Comparison of ENCODE assay signal across 8 cellular contexts in the genomic region with DNA sequence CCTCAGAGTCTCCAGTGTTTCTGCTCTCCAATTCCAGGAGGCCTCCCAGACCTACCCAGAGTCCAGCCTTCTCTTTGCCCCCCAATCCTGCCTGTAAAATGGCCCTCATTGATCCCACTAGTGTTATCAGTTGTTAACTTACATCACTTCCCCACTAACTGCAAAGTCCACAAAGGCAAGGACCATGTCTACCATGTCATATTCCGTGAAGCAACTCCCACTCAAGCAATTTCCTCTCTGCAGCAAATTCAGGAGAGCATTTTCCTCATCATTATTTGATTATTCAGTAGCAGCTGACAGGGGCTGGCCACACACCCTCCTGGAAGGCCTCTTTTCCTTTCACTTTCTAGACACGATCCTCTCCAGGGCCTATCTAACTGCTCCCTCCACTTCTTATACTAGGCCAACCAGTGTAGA.
DNase-seq lines count a peak whose midpoint lies in the region; ATAC-seq, FAIRE-seq and TF ChIP-seq lines count a peak whose summit lies in the region.

No MANE protein-coding gene starts in this region.

- H3K36me3 ChIP-seq in GM12878 (ENCODE audit: control insufficient read depth in 2 of 2, insufficient read depth in 2 of 2, low read length in 1 of 2) = no peaks in the 10 kb centered on the region; a peak in 1 of 4 replicates
- H3K36me3 ChIP-seq in muscle layer of duodenum (ENCODE audit: control insufficient read depth in 1 of 2, insufficient read depth in 2 of 2, low read length in 2 of 2) = no peaks in the 10 kb centered on the region
- H3K36me3 ChIP-seq in brain microvascular endothelial cell (replicated peaks) = no peaks in the 10 kb centered on the region

- intact Hi-C loops in GM12878 (cut with micrococcal nuclease; ENCODE audit: unreplicated experiment) = loop anchor here (2.0 kb wide), 1 partner anchor 15 kb away; no protein-coding TSS in a partner anchor

- H3K27me3 ChIP-seq in GM12878 (replicated peaks in 1 of 2; ENCODE audit: control insufficient read depth in 2 of 2, insufficient read depth in 2 of 2, low read length in 1 of 2) = no peaks in the 10 kb centered on the region
- H3K27me3 ChIP-seq in muscle layer of duodenum (ENCODE audit: low read depth, low read length) = no peaks in the 10 kb centered on the region
- no peaks in the 10 kb centered on the region for H3K27me3 ChIP-seq in brain microvascular endothelial cell (replicated peaks)

- H3K4me3 ChIP-seq in GM12878 (peak overlapping the region; percentile 47; the same call in 1 of the 2 replicates), muscle layer of duodenum (ENCODE audit: low read depth in 1 of 2, low read length in 2 of 2) (peak overlapping the region; percentile 0 to 38), brain microvascular endothelial cell (ENCODE audit: low read depth, low read length) (no peak overlapping the region)

- TF ChIP-seq RAD21 in GM12878 (IDR thresholded peaks at IDR 0.05; ENCODE audit: insufficient read depth, low read depth, low read length) = no peak

- DNase-seq in GM10266 (ENCODE audit: extremely low spot score) = peak; percentile 43
- no peak for DNase-seq in GM12878 (ENCODE audit: low read depth, low spot score)
- no peak for DNase-seq in RKO (ENCODE audit: low spot score)
- DNase-seq in brain microvascular endothelial cell = no peak
- no peak for DNase-seq in SKM-1 treated with dmso at 0.1 percent for 144 hours (lab: John Stamatoyannopoulos, UW; ENCODE audit: unreplicated experiment)
- DNase-seq in NCI-H69 (lab: John Stamatoyannopoulos, UW) = no peak

- FAIRE-seq in GM12878 (lab: Jason Lieb, UNC) = no peak

- H3K27ac ChIP-seq in GM12878 (ENCODE audit: control insufficient read depth, insufficient read depth) = peak overlapping the region; percentile 63
- peak overlapping the region; percentile 10 for H3K27ac ChIP-seq in muscle layer of duodenum (ENCODE audit: low read length)
- H3K27ac ChIP-seq in brain microvascular endothelial cell = no peak overlapping the region

- BruUV-seq in GM12878 (replicated peaks; lab: Mats Ljungman, UMichigan) = no TSS peak

- no peak overlapping the region for H2AFZ ChIP-seq in GM12878 (ENCODE audit: control insufficient read depth, low read depth, low read length)

- 35% methylated on average over 2 of the region's 2 CpGs for WGBS in GM12878 (ENCODE audit: insufficient coverage, insufficient replicate concordance, low lambda C conversion rate, missing lambda C conversion rate)

- POLR2A ChIA-PET in GM12878 (lab: Charles Lee) = interaction anchor here (1.0 to 5.0 kb wide), 7 partner anchors 10 to 102 kb away, joined by 3 to 40 read pairs (median 3); no protein-coding TSS in a partner anchor

- H3K9me3 ChIP-seq in GM12878 (replicated peaks; ENCODE audit: control insufficient read depth, insufficient read depth, low read length) (no peaks in the 10 kb centered on the region; the same call in 2 of the 3 replicates), muscle layer of duodenum (ENCODE audit: control insufficient read depth in 1 of 2, low read length in 2 of 2) (no peaks in the 10 kb centered on the region)

- TF ChIP-seq CTCF in GM10266 (IDR thresholded peaks at IDR 0.05; ENCODE audit: control insufficient read depth, insufficient read depth, low read depth, missing control alignments) (no peak), GM12878 (IDR thresholded peaks at IDR 0.05 in 2 of 3, conservative IDR thresholded peaks at IDR 0.05 in 1 of 3; ENCODE audit: control insufficient read depth in 2 of 3, extremely low read depth in 1 of 3, insufficient read depth in 1 of 3, low read depth in 3 of 3, low read length in 3 of 3) (no peak), brain microvascular endothelial cell (IDR thresholded peaks at IDR 0.05; ENCODE audit: low read depth, low read length, missing control alignments) (no peak)

- no peak for TF ChIP-seq EP300 in GM12878 (IDR thresholded peaks at IDR 0.05; ENCODE audit: borderline replicate concordance in 1 of 2, control insufficient read depth in 1 of 2, low read depth in 2 of 2, low read length in 2 of 2)

- H3K4me1 ChIP-seq in GM12878 (ENCODE audit: control insufficient read depth, insufficient read depth, low read length) = peaks cover 67% of the 10 kb centered on the region
- H3K4me1 ChIP-seq in muscle layer of duodenum (ENCODE audit: control insufficient read depth in 1 of 2, insufficient read depth in 2 of 2, low read length in 2 of 2) = peaks cover 46 to 67% of the 10 kb centered on the region in 2 donors

- in situ Hi-C loops in GM12878 (cut with MboI) (no loop called here), brain microvascular endothelial cell (cut with HindIII; ENCODE audit: low pct_ligation_motif_present, low sequenced_read_pairs) (no loop called here)

- H3K79me2 ChIP-seq in GM12878 (ENCODE audit: control insufficient read depth, insufficient read depth, low read length) = peaks cover 85% of the 10 kb centered on the region

- RAD21 ChIA-PET in GM12878 (lab: Charles Lee; ENCODE audit: unreplicated experiment) = interaction anchor here (0.7 to 19.8 kb wide), 6 partner anchors 18 to 191 kb away, joined by 3 to 384 read pairs (median 4); no protein-coding TSS in a partner anchor

- ATAC-seq in HG02938 (IDR thresholded peaks at IDR 0.05; ENCODE audit: unreplicated experiment) (peak; percentile 55), GM12878 (peak; percentile 80)

- H3K4me2 ChIP-seq in GM12878 (ENCODE audit: control insufficient read depth, insufficient read depth) = peak overlapping the region; percentile 83

- no peak for TF ChIP-seq POLR2A in GM12878 (IDR thresholded peaks at IDR 0.05; ENCODE audit: low read depth, low read length)

- CTCF ChIA-PET in GM12878 (lab: Yijun Ruan, JAX) = interaction anchor here (1.0 to 7.6 kb wide), 6 partner anchors 9 to 102 kb away, joined by 3 to 50 read pairs (median 12); no protein-coding TSS in a partner anchor

- no peaks in the 10 kb centered on the region for H4K20me1 ChIP-seq in GM12878 (ENCODE audit: control insufficient read depth, insufficient read depth)

- SMC1A ChIA-PET in GM12878 (lab: Charles Lee; ENCODE audit: uncharacterized antibody, unreplicated experiment) = interaction anchor here (0.9 to 20.2 kb wide), 10 partner anchors 8 to 233 kb away, joined by 3 to 587 read pairs (median 16); no protein-coding TSS in a partner anchor

- H3K9ac ChIP-seq in GM12878 (ENCODE audit: control insufficient read depth, insufficient read depth, low read length) = no peak overlapping the region

TF ChIP-seq in GM12878, 131 proteins besides CTCF, POLR2A, EP300 and RAD21 (continues in another document):
- no peak for TF ChIP-seq PKNOX1 (IDR thresholded peaks at IDR 0.05)
- no peak for TF ChIP-seq REST (IDR thresholded peaks at IDR 0.05; ENCODE audit: low read depth, low read length)
- no peak for TF ChIP-seq NR2C2 (IDR thresholded peaks at IDR 0.05; ENCODE audit: borderline replicate concordance, control insufficient read depth, insufficient read length, low read depth)
- no peak for TF ChIP-seq BCL11A (IDR thresholded peaks at IDR 0.05; ENCODE audit: low read depth, low read length)
